20 cellular contexts compared by ENCODE assay signal in the genomic region with DNA sequence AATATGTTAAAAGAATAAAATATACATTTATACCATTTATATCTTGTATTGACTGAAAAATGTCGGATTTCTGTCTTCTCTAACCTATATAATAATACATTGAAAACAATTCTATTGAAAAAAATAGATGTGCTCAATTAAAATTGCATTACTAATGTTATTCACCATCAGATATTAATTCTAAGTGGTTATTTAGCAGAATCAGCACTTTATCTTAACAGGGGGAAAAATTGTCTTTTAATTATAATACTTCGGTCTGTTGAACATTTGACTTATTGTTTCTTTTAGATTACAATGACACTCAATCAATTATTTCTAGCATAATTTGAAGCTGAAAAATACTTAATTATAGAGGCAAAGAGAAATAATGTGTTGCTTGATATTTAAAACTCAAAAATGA.
DNase-seq lines count a peak whose midpoint lies in the region; ATAC-seq, FAIRE-seq and TF ChIP-seq lines count a peak whose summit lies in the region.
"Had no signal": no experiment of that assay in that cellular context is flagged by ENCODE, and none has a peak within 500 bp of the region (broad histone marks: within the 10 kb centered on the region; RNA-seq: fewer than 3 reads in every experiment).

No MANE protein-coding gene starts in this region.

- BruUV-seq in HepG2 (replicated peaks; lab: Mats Ljungman, UMichigan) (no TSS peak), IMR-90 (replicated peaks; lab: Mats Ljungman, UMichigan) (no TSS peak)

- H4K8ac ChIP-seq in IMR-90 (ENCODE audit: low read depth in 2 of 2, low read length in 2 of 2) = no peak overlapping the region

- H3K79me1 ChIP-seq in IMR-90 (ENCODE audit: low read depth in 1 of 2, low read length in 2 of 2) = no peaks in the 10 kb centered on the region

- no peak overlapping the region for H2AK5ac ChIP-seq in IMR-90 (ENCODE audit: low read depth, low read length)

- intact Hi-C loops in HepG2 (cut with micrococcal nuclease; ENCODE audit: unreplicated experiment) = no loop called here
- intact Hi-C loops in right lobe of liver (cut with DNase I) = no loop called here
- intact Hi-C loops in IMR-90 (cut with micrococcal nuclease) = no loop called here
- intact Hi-C loops in pancreas (cut with DNase I) = no loop called here
- intact Hi-C loops in breast epithelium (cut with DNase I; ENCODE audit: low total_unique reads) = no loop called here

- H2AK9ac ChIP-seq in IMR-90 (replicated peaks; ENCODE audit: low read depth, low read length, poor library complexity) = no peak overlapping the region

- H3K79me2 ChIP-seq in HepG2 (ENCODE audit: insufficient read depth, low read length) = no peaks in the 10 kb centered on the region

- H2BK20ac ChIP-seq in IMR-90 (ENCODE audit: low read depth, low read length) = no peak overlapping the region

- H3K9ac ChIP-seq in HepG2 (ENCODE audit: insufficient read depth, low read depth, low read length) (no peak overlapping the region), IMR-90 (ENCODE audit: low read depth, low read length) (no peak overlapping the region)
- H3K9ac ChIP-seq: BLaER1 treated with 17β-estradiol and CSF1 and Interleukin-3, amounts not matched to agents 10 nM and 100 nM had no signal

- H3K27ac ChIP-seq in HepG2 (ENCODE audit: extremely low read length, insufficient read depth, low read length) = no peak overlapping the region
- H3K27ac ChIP-seq in right lobe of liver = no peak overlapping the region
- H3K27ac ChIP-seq in IMR-90 (ENCODE audit: insufficient read depth, low read length) = no peak overlapping the region
- H3K27ac ChIP-seq in pancreas = no peak overlapping the region
- no peak overlapping the region for H3K27ac ChIP-seq in breast epithelium
- H3K27ac ChIP-seq: 22Rv1; BLaER1 treated with 17β-estradiol and CSF1 and Interleukin-3, amounts not matched to agents 10 nM and 100 nM; C4-2B had no signal

- no peaks in the 10 kb centered on the region for H4K20me1 ChIP-seq in HepG2 (ENCODE audit: insufficient read depth, low read length)
- H4K20me1 ChIP-seq in IMR-90 (ENCODE audit: insufficient read depth, low read length) = no peaks in the 10 kb centered on the region
- H4K20me1 ChIP-seq: BLaER1 treated with 17β-estradiol and CSF1 and Interleukin-3, amounts not matched to agents 10 nM and 100 nM had no signal

- H3K9me3 ChIP-seq in HepG2 (ENCODE audit: low read length) = no peaks in the 10 kb centered on the region
- no peaks in the 10 kb centered on the region for H3K9me3 ChIP-seq in right lobe of liver
- H3K9me3 ChIP-seq in IMR-90 (ENCODE audit: control insufficient read depth, insufficient read depth, low read length) = no peaks in the 10 kb centered on the region
- no peaks in the 10 kb centered on the region for H3K9me3 ChIP-seq in pancreas
- no peaks in the 10 kb centered on the region for H3K9me3 ChIP-seq in breast epithelium
- H3K9me3 ChIP-seq: BLaER1 treated with 17β-estradiol and CSF1 and Interleukin-3, amounts not matched to agents 10 nM and 100 nM; Caco-2 had no signal

- no peak overlapping the region for H4K5ac ChIP-seq in IMR-90 (ENCODE audit: low read depth, low read length)

- H3K4ac ChIP-seq in IMR-90 (ENCODE audit: low read depth, low read length) = no peak overlapping the region

- CTCF ChIA-PET in HepG2 (lab: Yijun Ruan, JAX; ENCODE audit: low intra/inter-chr PET ratio, low total read pairs) (no interaction called here), IMR-90 (lab: Yijun Ruan, JAX) (no interaction called here)

- H3K36me3 ChIP-seq in HepG2 (replicated peaks in 1 of 2; ENCODE audit: control insufficient read depth in 1 of 2, insufficient read depth in 2 of 2, low read length in 2 of 2) = no peaks in the 10 kb centered on the region
- no peaks in the 10 kb centered on the region for H3K36me3 ChIP-seq in right lobe of liver
- H3K36me3 ChIP-seq in IMR-90 (ENCODE audit: control insufficient read depth, insufficient read depth, low read length) = no peaks in the 10 kb centered on the region
- no peaks in the 10 kb centered on the region for H3K36me3 ChIP-seq in pancreas
- H3K36me3 ChIP-seq in breast epithelium = no peaks in the 10 kb centered on the region
- H3K36me3 ChIP-seq: BLaER1 treated with 17β-estradiol and CSF1 and Interleukin-3, amounts not matched to agents 10 nM and 100 nM had no signal

- H3K14ac ChIP-seq in IMR-90 (replicated peaks; ENCODE audit: low read depth, low read length) = no peak overlapping the region

- dilution Hi-C loops in IMR-90 (cut with HindIII; ENCODE audit: low sequenced_read_pairs, unreplicated experiment) = no loop called here

- no peak overlapping the region for H3K4me2 ChIP-seq in HepG2 (ENCODE audit: low read depth, low read length)
- H3K4me2 ChIP-seq in IMR-90 (ENCODE audit: low read depth, low read length) = no peak overlapping the region
- H3K4me2 ChIP-seq: BLaER1 treated with 17β-estradiol and CSF1 and Interleukin-3, amounts not matched to agents 10 nM and 100 nM had no signal

- H2BK15ac ChIP-seq in IMR-90 (ENCODE audit: low read depth, low read length) = no peak overlapping the region

- ATAC-seq in HepG2 (no peak), right lobe of liver (no peak), IMR-90 (ENCODE audit: low read depth) (no peak), pancreas (no peak)
- ATAC-seq: CD8-positive, alpha-beta T cell had no signal

- TF ChIP-seq RAD21 in HepG2 (CRISPR knock-in tag; IDR thresholded peaks at IDR 0.05) (no peak), IMR-90 (IDR thresholded peaks at IDR 0.05; ENCODE audit: low read length) (no peak)

- H2BK5ac ChIP-seq in IMR-90 (ENCODE audit: low read depth, low read length, poor library complexity, severe bottlenecking) = no peak overlapping the region

- no peak overlapping the region for H3K23ac ChIP-seq in IMR-90 (ENCODE audit: low read depth, low read length)

- no peak overlapping the region for H2BK120ac ChIP-seq in IMR-90 (ENCODE audit: low read depth, low read length)

- H3K4me3 ChIP-seq in HepG2 (replicated peaks in 1 of 3; ENCODE audit: insufficient read depth in 1 of 3, low read depth in 2 of 3, low read length in 3 of 3) (no peak overlapping the region), right lobe of liver (no peak overlapping the region), IMR-90 (ENCODE audit: insufficient read depth, low read depth, low read length) (no peak overlapping the region), pancreas (no peak overlapping the region), breast epithelium (no peak overlapping the region)
- H3K4me3 ChIP-seq: BLaER1 treated with 17β-estradiol and CSF1 and Interleukin-3, amounts not matched to agents 10 nM and 100 nM had no signal

- no peaks in the 10 kb centered on the region for H3K27me3 ChIP-seq in HepG2 (ENCODE audit: control insufficient read depth in 1 of 2, insufficient read depth in 2 of 2, low read length in 2 of 2)
- no peaks in the 10 kb centered on the region for H3K27me3 ChIP-seq in right lobe of liver
- no peaks in the 10 kb centered on the region for H3K27me3 ChIP-seq in IMR-90 (ENCODE audit: control insufficient read depth, insufficient read depth, low read length)
- H3K27me3 ChIP-seq in pancreas = no peaks in the 10 kb centered on the region
- no peaks in the 10 kb centered on the region for H3K27me3 ChIP-seq in breast epithelium
- H3K27me3 ChIP-seq: BLaER1 treated with 17β-estradiol and CSF1 and Interleukin-3, amounts not matched to agents 10 nM and 100 nM had no signal

- H3K4me1 ChIP-seq in HepG2 (ENCODE audit: insufficient read depth, low read length) (no peaks in the 10 kb centered on the region), right lobe of liver (no peaks in the 10 kb centered on the region), IMR-90 (ENCODE audit: control insufficient read depth, insufficient read depth, low read length) (no peaks in the 10 kb centered on the region), pancreas (no peaks in the 10 kb centered on the region), breast epithelium (no peaks in the 10 kb centered on the region)
- H3K4me1 ChIP-seq: BLaER1 treated with 17β-estradiol and CSF1 and Interleukin-3, amounts not matched to agents 10 nM and 100 nM; Caco-2 had no signal

- no peak overlapping the region for H3K56ac ChIP-seq in IMR-90 (ENCODE audit: extremely low read depth, insufficient read depth, low read length)

- POLR2A ChIA-PET in HepG2 (lab: Yijun Ruan, JAX) (no interaction called here), IMR-90 (lab: Charles Lee; ENCODE audit: unreplicated experiment) (no interaction called here)

- H3K9me1 ChIP-seq in IMR-90 (ENCODE audit: insufficient read depth, low read length) = no peaks in the 10 kb centered on the region

- FAIRE-seq in HepG2 (lab: Jason Lieb, UNC) (no peak), pancreas (lab: Jason Lieb, UNC) (peak; percentile 37)
- FAIRE-seq: D721Med, G401.6, GM12891, GM18507 had no signal

- 23% methylated on average over 2 of the region's 2 CpGs for WGBS in HepG2 (ENCODE audit: low lambda C conversion rate)
- WGBS in right lobe of liver (ENCODE audit: insufficient coverage, low coverage, low lambda C conversion rate, missing lambda C conversion rate) = 60% methylated on average over 2 of the region's 2 CpGs
- WGBS in IMR-90 (ENCODE audit: extremely low coverage in 2 of 2, insufficient read length in 1 of 2), 2 experiments = no CpG with 5 or more reads among the region's 2 CpGs
- 41 to 42% methylated on average over 2 of the region's 2 CpGs for WGBS in pancreas, 2 donors

- no peak for TF ChIP-seq EP300 in HepG2 (IDR thresholded peaks at IDR 0.05; ENCODE audit: low read depth in 2 of 2, low read length in 2 of 2)
- no peak for TF ChIP-seq EP300 in HepG2 (CRISPR knock-in tag; IDR thresholded peaks at IDR 0.05; ENCODE audit: borderline replicate concordance)

- DNase-seq in HepG2 (ENCODE audit: low spot score) (no peak), right lobe of liver (no peak), IMR-90 (no peak), pancreas (no peak), HUDEP-2 (lab: John Stamatoyannopoulos, UW; ENCODE audit: unreplicated experiment in 76 of 76) (no peak), breast epithelium (ENCODE audit: low spot score in 2 of 2) (no peak)
- DNase-seq: AML-193; Caco-2; Calu3; CD4-positive, alpha-beta T cell; CD8-positive, alpha-beta T cell; DMS79 treated with DMSO at 0.1 percent for 48 hours; GF-D8 had no signal

- no peak for TF ChIP-seq POLR2A in HepG2 (IDR thresholded peaks at IDR 0.05; ENCODE audit: insufficient read depth in 1 of 2, low read depth in 2 of 2, low read length in 2 of 2)
- no peak for TF ChIP-seq POLR2A in right lobe of liver (IDR thresholded peaks at IDR 0.05)
- no peak for TF ChIP-seq POLR2A in IMR-90 (IDR thresholded peaks at IDR 0.05; ENCODE audit: low read depth, low read length)
- TF ChIP-seq POLR2A in breast epithelium (IDR thresholded peaks at IDR 0.05) = no peak

- no peak overlapping the region for H3K18ac ChIP-seq in IMR-90 (ENCODE audit: low read depth, low read length)

- no peak overlapping the region for H2AFZ ChIP-seq in HepG2 (ENCODE audit: low read length)
- H2AFZ ChIP-seq in IMR-90 (replicated peaks; ENCODE audit: low read length, poor library complexity) = no peak overlapping the region

- in situ Hi-C loops in HepG2 (cut with HindIII; ENCODE audit: extremely low pct_ligation_motif_present, low pct_unique_long_range_greater_than_20kb) (no loop called here), IMR-90 (cut with MboI; ENCODE audit: low sequenced_read_pairs) (no loop called here)

- no peak for TF ChIP-seq CTCF in HepG2 (CRISPR knock-in tag; IDR thresholded peaks at IDR 0.05)
- TF ChIP-seq CTCF in right lobe of liver (IDR thresholded peaks at IDR 0.05) = no peak
- no peak for TF ChIP-seq CTCF in IMR-90 (conservative IDR thresholded peaks at IDR 0.05; ENCODE audit: low read depth, low read length)
- no peak for TF ChIP-seq CTCF in pancreas (IDR thresholded peaks at IDR 0.05)
- no peak for TF ChIP-seq CTCF in breast epithelium (IDR thresholded peaks at IDR 0.05)

- H4K91ac ChIP-seq in IMR-90 (ENCODE audit: insufficient read depth, low read depth, low read length) = no peak overlapping the region
